In the genomic region with DNA sequence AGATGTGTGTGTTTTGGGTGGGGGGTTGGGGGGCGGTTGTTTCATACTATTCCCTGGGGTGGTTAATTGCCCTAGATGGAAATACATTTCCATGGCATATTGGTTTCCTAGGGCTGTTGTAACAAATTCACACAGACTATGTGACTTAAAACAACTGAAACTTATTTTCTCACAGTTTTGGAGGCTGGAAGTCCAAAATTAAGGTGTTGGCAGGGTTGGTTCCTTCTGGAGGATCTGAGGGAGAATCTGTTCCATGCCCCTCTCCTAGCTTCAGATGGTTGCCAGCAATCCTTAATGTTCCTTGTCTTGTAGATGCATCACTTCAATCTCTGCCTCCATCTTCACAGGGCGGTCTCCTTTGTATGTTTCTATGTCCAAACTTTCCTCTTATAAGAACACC, we compare ENCODE assay signal across 20 cellular contexts.
"Had no signal": no experiment of that assay in that cellular context is flagged by ENCODE, and none has a peak within 500 bp of the region (broad histone marks: within the 10 kb centered on the region; RNA-seq: fewer than 3 reads in every experiment).

No MANE protein-coding gene starts in this region.

- H3K4me1 ChIP-seq: breast epithelium, left lung, psoas muscle had no signal

- H3K27ac ChIP-seq: breast epithelium, left lung, psoas muscle, thoracic aorta had no signal

- H3K36me3 Mint-ChIP-seq: memory B cell had no signal

- H3K4me3 ChIP-seq: breast epithelium, left lung, psoas muscle, thoracic aorta had no signal

- ATAC-seq: effector memory CD8-positive, alpha-beta T cell; left lung; psoas muscle; sciatic nerve had no signal

- H3K4me1 Mint-ChIP-seq: memory B cell had no signal

- DNase-seq: activated CD4-positive, alpha-beta T cell treated with anti-CD3 and anti-CD28 coated beads, Interleukin-2, amount 50 U/mL, for 1 hour; activated CD8-positive, alpha-beta memory T cell treated with anti-CD3 and anti-CD28 coated beads for 24 hours; activated naive CD4-positive, alpha-beta T cell treated with Interleukin-2 at 50 U/mL for 16 hours; anterior cingulate cortex; cerebellar nuclear complex; effector memory CD8-positive, alpha-beta T cell; erythroblast; kidney; left lung; nephron progenitor cell; psoas muscle; stimulated activated CD4-positive, alpha-beta T cell treated with anti-CD3 and anti-CD28 coated beads, Interleukin-2, amount 100 ng/mL, for 24 hours; SW 1271 had no signal

- H3K9me3 ChIP-seq: breast epithelium, left lung, psoas muscle, thoracic aorta had no signal

- H3K27me3 Mint-ChIP-seq: dendritic cell treated with granulocyte-macrophage colony-stimulating factor and Interleukin-4, amounts not matched to agents 40 ng/mL and 50 ng/mL, for 4 days; effector memory CD8-positive, alpha-beta T cell; memory B cell had no signal

- H3K36me3 ChIP-seq: breast epithelium, left lung, thoracic aorta had no signal

- H3K27me3 ChIP-seq: breast epithelium, left lung had no signal

- H3K9me3 Mint-ChIP-seq: activated T-helper 1 cell treated with anti-CD3 and anti-CD28 coated beads, Interleukin-12 subunit alpha, Interleukin-12 subunit beta, Interleukin-2, Interleukin-4 antibody, amounts not matched to agents 30 ng/mL and 10 ng/mL and 1 ng/mL, durations not matched to agents 14 hours and 24 hours and 36 hours; dendritic cell treated with granulocyte-macrophage colony-stimulating factor and Interleukin-4, amounts not matched to agents 40 ng/mL and 50 ng/mL, for 4 days; memory B cell; T-helper 2 cell treated with Interferon-gamma antibody and Interleukin-4, amounts not matched to agents 5 μg/mL and 100 μg/mL, for 36 hours had no signal

- H3K4me3 Mint-ChIP-seq: activated T-helper 1 cell treated with anti-CD3 and anti-CD28 coated beads, Interleukin-12 subunit alpha, Interleukin-12 subunit beta, Interleukin-2, Interleukin-4 antibody, amounts not matched to agents 30 ng/mL and 10 ng/mL and 1 ng/mL, durations not matched to agents 14 hours and 24 hours and 36 hours; dendritic cell treated with granulocyte-macrophage colony-stimulating factor and Interleukin-4, amounts not matched to agents 40 ng/mL and 50 ng/mL, for 4 days; effector memory CD8-positive, alpha-beta T cell; memory B cell; nephron progenitor cell; T-helper 2 cell treated with Interferon-gamma antibody and Interleukin-4, amounts not matched to agents 5 μg/mL and 100 μg/mL, for 36 hours had no signal

- H3K27ac Mint-ChIP-seq: activated T-helper 1 cell treated with anti-CD3 and anti-CD28 coated beads, Interleukin-12 subunit alpha, Interleukin-12 subunit beta, Interleukin-2, Interleukin-4 antibody, amounts not matched to agents 30 ng/mL and 10 ng/mL and 1 ng/mL, durations not matched to agents 14 hours and 24 hours and 36 hours; dendritic cell treated with granulocyte-macrophage colony-stimulating factor and Interleukin-4, amounts not matched to agents 40 ng/mL and 50 ng/mL, for 4 days; effector memory CD8-positive, alpha-beta T cell; memory B cell; T-helper 2 cell treated with Interferon-gamma antibody and Interleukin-4, amounts not matched to agents 5 μg/mL and 100 μg/mL, for 36 hours had no signal
